In genomic region chr17:70144260-70144846, GRCh38 we compare ENCODE assay signal across 8 cellular contexts. TPM values are rescaled to one million over a fixed set of nuclear protein-coding genes. Genes with fewer than 3 reads are reported as not detected.
DNase-seq lines count a peak whose midpoint lies in the region; ATAC-seq, FAIRE-seq and TF ChIP-seq lines count a peak whose summit lies in the region.

No MANE protein-coding gene starts in this region.

- TF ChIP-seq CTCF in AG09319 (IDR thresholded peaks at IDR 0.05; ENCODE audit: low read depth, low read length) (peak; percentile 50), WTC11 (IDR thresholded peaks at IDR 0.05) (peak; percentile 39; the same call in 1 of the 2 replicates)

- H3K9me3 Mint-ChIP-seq in WTC11: no peaks in the 10 kb centered on the region
- no peaks in the 10 kb centered on the region for H3K9me3 Mint-ChIP-seq in activated naive CD8-positive, alpha-beta T cell treated with anti-CD3 and anti-CD28 coated beads, Interleukin-2, amount 50 U/mL, for 24 hours

- FAIRE-seq in GM19239 (lab: Jason Lieb, UNC): peak; percentile 75

- H3K4me1 Mint-ChIP-seq in WTC11: no peaks in the 10 kb centered on the region
- no peaks in the 10 kb centered on the region for H3K4me1 Mint-ChIP-seq in activated naive CD8-positive, alpha-beta T cell treated with anti-CD3 and anti-CD28 coated beads, Interleukin-2, amount 50 U/mL, for 24 hours

- no peak for ATAC-seq in WTC11
- ATAC-seq in activated naive CD8-positive, alpha-beta T cell treated with anti-CD3 and anti-CD28 coated beads, Interleukin-2, amount 50 U/mL, for 24 hours: no peak

- CTCF ChIA-PET in WTC11 (lab: Charles Lee): interaction anchor here (0.5 to 1.1 kb wide), 4 partner anchors 17 to 430 kb away, joined by 3 to 4 read pairs (median 3); no protein-coding TSS in a partner anchor

- H3K4me3 Mint-ChIP-seq in WTC11: no peak overlapping the region
- no peak overlapping the region for H3K4me3 Mint-ChIP-seq in activated naive CD8-positive, alpha-beta T cell treated with anti-CD3 and anti-CD28 coated beads, Interleukin-2, amount 50 U/mL, for 24 hours

- no peaks in the 10 kb centered on the region for H3K36me3 Mint-ChIP-seq in WTC11
- no peaks in the 10 kb centered on the region for H3K36me3 Mint-ChIP-seq in activated naive CD8-positive, alpha-beta T cell treated with anti-CD3 and anti-CD28 coated beads, Interleukin-2, amount 50 U/mL, for 24 hours (ENCODE audit: low read depth)

- no peak overlapping the region for H3K27ac Mint-ChIP-seq in WTC11
- H3K27ac Mint-ChIP-seq in activated naive CD8-positive, alpha-beta T cell treated with anti-CD3 and anti-CD28 coated beads, Interleukin-2, amount 50 U/mL, for 24 hours: no peak overlapping the region

- DNase-seq in AG09319 (ENCODE audit: extremely low read depth, low read depth) (no peak), GM19239 (ENCODE audit: insufficient read length, low spot score) (no peak), WTC11 (ENCODE audit: low spot score) (no peak), kidney tubule cell (ENCODE audit: low spot score) (peak; percentile 43), NCI-H146 treated with DMSO at 0.1 percent for 48 hours (lab: John Stamatoyannopoulos, UW; ENCODE audit: unreplicated experiment) (no peak), occipital lobe (lab: John Stamatoyannopoulos, UW) (no peak)
- DNase-seq in activated naive CD8-positive, alpha-beta T cell treated with anti-CD3 and anti-CD28 coated beads, Interleukin-2, amount 50 U/mL, for 24 hours: no peak
- no peak for DNase-seq in stimulated activated CD4-positive, alpha-beta T cell treated with anti-CD3 and anti-CD28 coated beads, Interleukin-4, amount 100 ng/mL, for 4 hours

- no peaks in the 10 kb centered on the region for H3K27me3 Mint-ChIP-seq in WTC11 (ENCODE audit: low read depth)
- peaks cover 2% of the 10 kb centered on the region for H3K27me3 Mint-ChIP-seq in activated naive CD8-positive, alpha-beta T cell treated with anti-CD3 and anti-CD28 coated beads, Interleukin-2, amount 50 U/mL, for 24 hours

- POLR2A ChIA-PET in WTC11 (lab: Charles Lee): no interaction called here

TF ChIP-seq in WTC11, 78 proteins besides CTCF, POLR2A, EP300 and RAD21:
- TF ChIP-seq GABPB1 (CRISPR knock-in tag; IDR thresholded peaks at IDR 0.05) (no peak), AFF4 (CRISPR knock-in tag; IDR thresholded peaks at IDR 0.05; ENCODE audit: borderline replicate concordance) (no peak), CDX4 (CRISPR knock-in tag; IDR thresholded peaks at IDR 0.05; ENCODE audit: borderline replicate concordance) (no peak), NFYB (CRISPR knock-in tag; conservative IDR thresholded peaks at IDR 0.05; ENCODE audit: low read depth) (no peak), CBFB (CRISPR knock-in tag; IDR thresholded peaks at IDR 0.05; ENCODE audit: low read depth) (no peak), CREM (CRISPR knock-in tag; IDR thresholded peaks at IDR 0.05) (no peak), HMGA2 (CRISPR knock-in tag; IDR thresholded peaks at IDR 0.05) (no peak), EMX1 (CRISPR knock-in tag; IDR thresholded peaks at IDR 0.05) (no peak), ERG (CRISPR knock-in tag; IDR thresholded peaks at IDR 0.05) (no peak), SMAD4 (CRISPR knock-in tag; IDR thresholded peaks at IDR 0.05) (no peak), SP1 (CRISPR knock-in tag; conservative IDR thresholded peaks at IDR 0.05) (no peak), JAZF1 (CRISPR knock-in tag; IDR thresholded peaks at IDR 0.05) (no peak), ZNF121 (CRISPR knock-in tag; IDR thresholded peaks at IDR 0.05) (no peak), IRF2 (CRISPR knock-in tag; IDR thresholded peaks at IDR 0.05; ENCODE audit: borderline replicate concordance, low read depth) (no peak)

RNA-seq across cellular contexts. Expression of gene KCNJ2, which starts 25.0 kb away (rescaled TPM):
- total RNA-seq in WTC11 (2021) (1.1 to 1.6 TPM (median 1.3 TPM) in 3 replicates), occipital lobe (10.3 TPM)
